ENCODE assay signal across 1 cellular context in the genomic region with DNA sequence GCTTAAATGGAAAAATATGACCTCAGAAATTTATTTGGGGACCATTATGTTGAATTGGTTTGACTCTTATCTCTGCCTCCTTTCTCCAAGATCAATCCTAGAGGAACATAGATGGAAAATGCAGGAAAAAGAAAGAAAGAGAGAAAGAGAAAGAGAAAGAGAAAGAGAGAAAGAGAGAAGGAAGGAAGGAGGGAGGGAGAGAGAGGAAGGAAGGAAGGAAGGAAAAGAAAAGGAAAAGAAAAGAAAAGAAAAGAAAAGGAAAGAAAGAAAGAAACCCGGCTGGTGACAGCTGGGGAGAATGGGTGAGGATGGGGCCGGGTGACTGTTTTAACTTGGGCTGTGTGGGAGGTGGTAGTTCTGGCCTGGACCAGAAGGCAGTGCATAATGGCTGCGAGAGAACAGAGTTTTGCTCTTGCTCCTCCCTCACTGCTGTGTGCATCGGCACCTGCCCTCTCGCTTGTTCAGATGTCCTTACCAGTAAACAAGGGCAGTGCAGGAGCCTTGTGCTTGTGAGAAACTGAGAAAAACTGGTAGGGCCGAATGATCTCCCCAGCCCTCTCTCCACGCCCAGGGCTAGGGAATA.
TF ChIP-seq lines count a peak whose summit lies in the region.

No MANE protein-coding gene starts in this region.

TF ChIP-seq in WTC11, 78 proteins besides CTCF, POLR2A, EP300 and RAD21 (continued from another document):
- TF ChIP-seq, protein P1, sequence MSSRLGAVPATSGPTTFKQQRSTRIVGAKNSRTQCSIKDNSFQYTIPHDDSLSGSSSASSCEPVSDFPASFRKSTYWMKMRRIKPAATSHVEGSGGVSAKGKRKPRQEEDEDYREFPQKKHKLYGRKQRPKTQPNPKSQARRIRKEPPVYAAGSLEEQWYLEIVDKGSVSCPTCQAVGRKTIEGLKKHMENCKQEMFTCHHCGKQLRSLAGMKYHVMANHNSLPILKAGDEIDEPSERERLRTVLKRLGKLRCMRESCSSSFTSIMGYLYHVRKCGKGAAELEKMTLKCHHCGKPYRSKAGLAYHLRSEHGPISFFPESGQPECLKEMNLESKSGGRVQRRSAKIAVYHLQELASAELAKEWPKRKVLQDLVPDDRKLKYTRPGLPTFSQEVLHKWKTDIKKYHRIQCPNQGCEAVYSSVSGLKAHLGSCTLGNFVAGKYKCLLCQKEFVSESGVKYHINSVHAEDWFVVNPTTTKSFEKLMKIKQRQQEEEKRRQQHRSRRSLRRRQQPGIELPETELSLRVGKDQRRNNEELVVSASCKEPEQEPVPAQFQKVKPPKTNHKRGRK (CRISPR knock-in tag; IDR thresholded peaks at IDR 0.05; ENCODE audit: borderline replicate concordance) = no peak
- TF ChIP-seq CBFB (CRISPR knock-in tag; IDR thresholded peaks at IDR 0.05; ENCODE audit: low read depth) = no peak
